Comparison of ENCODE assay signal across 8 cellular contexts in the genomic region with DNA sequence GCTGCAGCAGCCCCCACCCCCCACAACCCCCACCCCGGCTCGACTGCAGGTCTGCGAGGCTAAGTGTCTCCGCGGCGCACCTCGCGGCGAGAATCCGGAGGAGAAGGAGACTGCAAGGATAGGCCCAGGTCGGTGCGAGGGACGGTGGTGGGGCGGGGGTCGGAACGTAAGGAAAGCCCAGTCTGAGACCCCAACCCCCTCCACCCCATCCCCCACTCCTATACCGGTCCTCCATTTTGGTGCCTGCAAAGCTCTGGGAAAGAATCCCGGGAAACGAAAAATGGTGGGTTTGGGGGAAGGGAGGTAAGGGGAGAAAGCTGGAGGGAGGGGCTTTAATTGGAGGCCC.
DNase-seq lines count a peak whose midpoint lies in the region; ATAC-seq, FAIRE-seq and TF ChIP-seq lines count a peak whose summit lies in the region.

No MANE protein-coding gene starts in this region.

- H3K27me3 Mint-ChIP-seq in stimulated activated naive CD8-positive, alpha-beta T cell treated with anti-CD3 and anti-CD28 coated beads, Interleukin-15, amount 100 ng/mL, for 72 hours = no peaks in the 10 kb centered on the region

- peak; percentile 65 for ATAC-seq in stimulated activated naive CD8-positive, alpha-beta T cell treated with anti-CD3 and anti-CD28 coated beads, Interleukin-15, amount 100 ng/mL, for 72 hours
- ATAC-seq in HG03196 (IDR thresholded peaks at IDR 0.05; ENCODE audit: unreplicated experiment) = no peak

- peaks cover 14% of the 10 kb centered on the region for H3K4me1 Mint-ChIP-seq in stimulated activated naive CD8-positive, alpha-beta T cell treated with anti-CD3 and anti-CD28 coated beads, Interleukin-15, amount 100 ng/mL, for 72 hours

- H3K4me3 Mint-ChIP-seq in stimulated activated naive CD8-positive, alpha-beta T cell treated with anti-CD3 and anti-CD28 coated beads, Interleukin-15, amount 100 ng/mL, for 72 hours = peak overlapping the region; percentile 77 to 83

- DNase-seq in DMS79 treated with DMSO at 0.1 percent for 48 hours (lab: John Stamatoyannopoulos, UW) (peak; percentile 69), NCI-H146 treated with DMSO at 0.1 percent for 48 hours (lab: John Stamatoyannopoulos, UW; ENCODE audit: unreplicated experiment) (peak; percentile 9), astrocyte of the spinal cord (ENCODE audit: low read depth, low spot score) (no peak), iPS-NIHi7 (ENCODE audit: extremely low spot score) (peak; percentile 56), GM19240 (ENCODE audit: insufficient read length, low spot score) (no peak), D721Med (ENCODE audit: insufficient read length, low spot score) (no peak)
- no peak for DNase-seq in stimulated activated naive CD8-positive, alpha-beta T cell treated with anti-CD3 and anti-CD28 coated beads, Interleukin-15, amount 100 ng/mL, for 72 hours

- H3K9me3 Mint-ChIP-seq in stimulated activated naive CD8-positive, alpha-beta T cell treated with anti-CD3 and anti-CD28 coated beads, Interleukin-15, amount 100 ng/mL, for 72 hours = no peaks in the 10 kb centered on the region

- no peak for FAIRE-seq in D721Med (lab: Jason Lieb, UNC)

- in situ Hi-C loops in astrocyte of the spinal cord (cut with HindIII; ENCODE audit: low sequenced_read_pairs) = no loop called here

- H3K4me3 ChIP-seq in astrocyte of the spinal cord (ENCODE audit: low read depth, low read length) = peak overlapping the region; percentile 73

- H3K27ac Mint-ChIP-seq in stimulated activated naive CD8-positive, alpha-beta T cell treated with anti-CD3 and anti-CD28 coated beads, Interleukin-15, amount 100 ng/mL, for 72 hours = peak overlapping the region in 1 of 2 donors; percentile 43

- TF ChIP-seq CTCF in astrocyte of the spinal cord (IDR thresholded peaks at IDR 0.05; ENCODE audit: low read depth, low read length) = no peak
- TF ChIP-seq CTCF in D721Med (IDR thresholded peaks at IDR 0.05; ENCODE audit: insufficient read depth, missing control alignments) = no peak

Comparison
In these comparisons a context has a peak if more than half of its experiments do, and no peak if none do; other contexts are left out.
1. DNase-seq: peak in DMS79 treated with DMSO at 0.1 percent for 48 hours (single experiment), NCI-H146 treated with DMSO at 0.1 percent for 48 hours (single experiment) and iPS-NIHi7 (single experiment); none in astrocyte of the spinal cord (single experiment), stimulated activated naive CD8-positive, alpha-beta T cell treated with anti-CD3 and anti-CD28 coated beads, Interleukin-15, amount 100 ng/mL, for 72 hours (0 of 2), GM19240 (single experiment) and D721Med (single experiment).